ENCODE assay signal across 9 cellular contexts in the genomic region with DNA sequence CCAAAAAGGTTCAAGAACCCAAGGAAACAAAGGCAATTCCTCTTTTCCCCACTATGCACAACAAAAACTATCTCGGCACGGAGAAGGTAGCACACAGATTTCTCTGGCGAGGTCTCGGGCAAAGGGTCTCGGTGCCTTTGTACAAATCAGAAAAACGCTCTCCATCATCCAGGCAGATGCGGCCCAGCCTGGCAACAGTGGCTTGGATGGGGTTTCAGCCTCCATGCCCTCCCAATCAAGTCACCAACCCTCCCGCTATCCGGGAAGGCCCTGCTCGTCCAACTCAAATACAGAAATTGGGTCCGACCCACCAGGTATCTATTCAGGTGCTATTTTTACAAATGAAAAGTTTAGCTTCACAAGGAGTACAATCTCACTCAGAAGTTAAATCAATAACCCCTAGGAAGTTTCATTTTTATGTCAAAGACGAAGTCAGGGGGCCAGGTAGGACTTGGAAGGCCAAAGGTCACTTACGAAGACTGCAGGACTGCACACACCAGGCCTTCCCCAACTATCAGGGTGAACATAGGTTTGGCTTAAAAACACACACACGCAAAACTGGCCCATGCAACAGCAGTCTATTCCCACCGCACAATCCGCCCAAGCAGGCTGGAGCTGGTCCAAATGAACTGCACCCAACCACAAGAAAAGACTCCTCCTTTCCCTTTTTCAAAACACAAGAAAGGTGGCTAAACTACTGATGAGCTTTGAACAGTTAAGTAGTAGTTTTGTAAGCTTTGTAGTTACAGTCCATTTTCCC. TPM values are rescaled to one million over a fixed set of nuclear protein-coding genes. Genes with fewer than 3 reads are reported as not detected.
DNase-seq lines count a peak whose midpoint lies in the region; ATAC-seq, FAIRE-seq and TF ChIP-seq lines count a peak whose summit lies in the region.
"Had no signal": no experiment of that assay in that cellular context is flagged by ENCODE, and none has a peak within 500 bp of the region (broad histone marks: within the 10 kb centered on the region; RNA-seq: fewer than 3 reads in every experiment).

No MANE protein-coding gene starts in this region.

- H3K23ac ChIP-seq in H1 (ENCODE audit: insufficient read length) = no peak overlapping the region

- no peak overlapping the region for H2BK120ac ChIP-seq in H1 (replicated peaks; ENCODE audit: low read depth, low read length)

- H3K27ac Mint-ChIP-seq in neural crest cell (ENCODE audit: unreplicated experiment) = peak overlapping the region; percentile 38
- H3K27ac Mint-ChIP-seq: activated naive CD4-positive, alpha-beta T cell treated with anti-CD3 and anti-CD28 coated beads, Interleukin-2, amount 50 U/mL, for 24 hours had no signal

- H2AK5ac ChIP-seq in H1 (ENCODE audit: low read depth, low read length) = peak overlapping the region; percentile 78; the same call in 1 of the 2 replicates

- ATAC-seq in GM19351 (IDR thresholded peaks at IDR 0.05; ENCODE audit: unreplicated experiment) = no peak

- H3K27me3 ChIP-seq in H1 (replicated peaks in 1 of 4; ENCODE audit: control insufficient read depth in 3 of 4, extremely low read depth in 1 of 4, insufficient read depth in 3 of 4, low read length in 3 of 4) = no peaks in the 10 kb centered on the region

- H4K8ac ChIP-seq in H1 (ENCODE audit: extremely low read depth, insufficient read depth, low read length) = no peak overlapping the region

- peaks cover 33% of the 10 kb centered on the region for H3K4me1 Mint-ChIP-seq in neural crest cell

- H3K27ac ChIP-seq in H1 (ENCODE audit: low read depth, low read length) = no peak overlapping the region

- no peaks in the 10 kb centered on the region for H3K9me3 ChIP-seq in H1 (ENCODE audit: insufficient read depth in 2 of 2, low read depth in 1 of 2, low read length in 1 of 2)

- H3K9me3 Mint-ChIP-seq in neural crest cell = no peaks in the 10 kb centered on the region
- H3K9me3 Mint-ChIP-seq: activated naive CD4-positive, alpha-beta T cell treated with anti-CD3 and anti-CD28 coated beads, Interleukin-2, amount 50 U/mL, for 24 hours had no signal

- no peak overlapping the region for H4K5ac ChIP-seq in H1 (ENCODE audit: insufficient read length, low read depth, low read length)

- no peak overlapping the region for H3K4me3 Mint-ChIP-seq in neural crest cell

- no peak overlapping the region for H2BK15ac ChIP-seq in H1 (ENCODE audit: low read length)

- no peaks in the 10 kb centered on the region; a peak in 1 of 8 replicates for H3K36me3 ChIP-seq in H1 (ENCODE audit: control insufficient read depth in 2 of 4, insufficient read depth in 4 of 4, low read length in 3 of 4)

- H2BK5ac ChIP-seq in H1 (ENCODE audit: low read depth, low read length) = peak overlapping the region; percentile 64

- no peak overlapping the region for H2BK12ac ChIP-seq in H1 (ENCODE audit: low read depth, low read length)

- peaks cover 17% of the 10 kb centered on the region for H3K79me1 ChIP-seq in H1 (ENCODE audit: low read depth, low read length)

- H3K36me3 Mint-ChIP-seq in neural crest cell (ENCODE audit: low read depth) = no peaks in the 10 kb centered on the region

- H3K4me2 ChIP-seq in H1 (ENCODE audit: insufficient read depth in 1 of 2, low read depth in 2 of 2, low read length in 2 of 2) = 0 out of 4 replicates have a peak overlapping the region, but pooled peaks of 1 of the 2 experiments have one; percentile 23

- POLR2A ChIA-PET in H1 (lab: Charles Lee; ENCODE audit: partially characterized antibody) = interaction anchor here (0.7 to 1.4 kb wide), 2 partner anchors 23 to 204 kb away, joined by 3 read pairs; no protein-coding TSS in a partner anchor

- TF ChIP-seq RAD21 in H1 (IDR thresholded peaks at IDR 0.05 in 1 of 2, conservative IDR thresholded peaks at IDR 0.05 in 1 of 2; ENCODE audit: low read depth in 2 of 2, low read length in 2 of 2) = no peak

- H2AFZ ChIP-seq in H1 (ENCODE audit: low read length) = no peak overlapping the region

- H3K56ac ChIP-seq in H1 (replicated peaks; ENCODE audit: insufficient read length, low read depth, low read length) = no peak overlapping the region

- H3K27me3 Mint-ChIP-seq in neural crest cell (ENCODE audit: low read depth) = no peaks in the 10 kb centered on the region
- H3K27me3 Mint-ChIP-seq: activated naive CD4-positive, alpha-beta T cell treated with anti-CD3 and anti-CD28 coated beads, Interleukin-2, amount 50 U/mL, for 24 hours had no signal

- H4K91ac ChIP-seq in H1 (replicated peaks; ENCODE audit: insufficient read length, low read length) = no peak overlapping the region

- peaks cover 0 to 17% of the 10 kb centered on the region in 2 experiments for H4K20me1 ChIP-seq in H1 (replicated peaks in 1 of 2; ENCODE audit: control insufficient read depth in 1 of 2, insufficient read depth in 2 of 2, low read length in 2 of 2)

- FAIRE-seq in H1 (lab: Jason Lieb, UNC) = no peak

- peaks cover 15 to 100% of the 10 kb centered on the region in 2 experiments for H3K79me2 ChIP-seq in H1 (ENCODE audit: control insufficient read depth in 1 of 2, insufficient read depth in 2 of 2, low read length in 2 of 2)

- no peak overlapping the region for H3K9ac ChIP-seq in H1 (replicated peaks in 1 of 4; ENCODE audit: extremely low read depth in 1 of 4, low read depth in 3 of 4, low read length in 3 of 4)

- no peak for TF ChIP-seq EP300 in H1 (IDR thresholded peaks at IDR 0.05; ENCODE audit: borderline replicate concordance in 1 of 2, low read depth in 2 of 2, low read length in 2 of 2)

- CTCF ChIA-PET in H1 (lab: Charles Lee; ENCODE audit: partially characterized antibody) = interaction anchor here (0.6 to 2.8 kb wide), 4 partner anchors 12 to 63 kb away, joined by 3 to 9 read pairs (median 3); no protein-coding TSS in a partner anchor

- no peak overlapping the region for H3K4ac ChIP-seq in H1 (replicated peaks; ENCODE audit: insufficient read length, low read depth, low read length)

- no peak overlapping the region for H3K4me3 ChIP-seq in AG10803 (ENCODE audit: low read length)
- no peak overlapping the region for H3K4me3 ChIP-seq in H1 (ENCODE audit: extremely low read depth in 1 of 4, insufficient read depth in 2 of 4, low read depth in 3 of 4, low read length in 4 of 4)

- DNase-seq in AG10803 (ENCODE audit: low read depth) = peak; percentile 60
- peak; percentile 68 for DNase-seq in M059J (ENCODE audit: low read depth)
- no peak for DNase-seq in H1 (ENCODE audit: low read depth in 1 of 2, low spot score in 2 of 2)
- DNase-seq in neural crest cell (ENCODE audit: low read depth, low spot score) = no peak
- no peak for DNase-seq in mucosa of gallbladder (ENCODE audit: low spot score)
- DNase-seq in cerebellum (ENCODE audit: low spot score) = no peak
- DNase-seq in HuH-7 (ENCODE audit: low spot score) = no peak

- H3K18ac ChIP-seq in H1 (ENCODE audit: extremely low read depth, low read length) = 0 out of 2 replicates have a peak overlapping the region, but pooled peaks have one; percentile 24

- TF ChIP-seq POLR2A in H1 (IDR thresholded peaks at IDR 0.05; ENCODE audit: control extremely low read depth in 1 of 2, low read depth in 2 of 2, low read length in 2 of 2) = no peak

- H2BK20ac ChIP-seq in H1 (ENCODE audit: low read length) = no peak overlapping the region

- H3K14ac ChIP-seq in H1 (ENCODE audit: insufficient read length) = no peak overlapping the region

- H3K4me1 ChIP-seq in H1 (replicated peaks in 1 of 4; ENCODE audit: control insufficient read depth in 3 of 4, insufficient read depth in 4 of 4, low read length in 3 of 4) = peaks cover 10 to 26% (median 19%) of the 10 kb centered on the region in 4 experiments

- no peak for TF ChIP-seq CTCF in AG10803 (conservative IDR thresholded peaks at IDR 0.05; ENCODE audit: low read length)
- TF ChIP-seq CTCF in H1 (IDR thresholded peaks at IDR 0.05; ENCODE audit: control extremely low read depth in 1 of 3, insufficient read depth in 1 of 3, low read depth in 1 of 3, low read length in 3 of 3) = no peak
- no peak for TF ChIP-seq CTCF in neural crest cell (conservative IDR thresholded peaks at IDR 0.05)

- WGBS in H1 (ENCODE audit: extremely low coverage in 1 of 2, insufficient coverage in 1 of 2, insufficient read length in 1 of 2, insufficient replicate concordance in 2 of 2, low coverage in 1 of 2, low lambda C conversion rate in 2 of 2, missing lambda C conversion rate in 1 of 2), 2 experiments = 88% methylated on average over 16 of the region's 16 CpGs; no CpG with 5 or more reads in 1 of the 2 experiments

- H3K23me2 ChIP-seq in H1 (ENCODE audit: low read depth, low read length) = no peaks in the 10 kb centered on the region; the same call in 1 of the 2 replicates

TF ChIP-seq in H1, 55 proteins besides CTCF, POLR2A, EP300 and RAD21 (continues in another document):
- TF ChIP-seq RNF2 (IDR thresholded peaks at IDR 0.05; ENCODE audit: borderline replicate concordance, low read depth, low read length, missing control alignments, poor library complexity, severe bottlenecking) (no peak), BCL11A (IDR thresholded peaks at IDR 0.05; ENCODE audit: low read depth in 2 of 2, low read length in 2 of 2) (no peak), SP1 (IDR thresholded peaks at IDR 0.05; ENCODE audit: low read depth, low read length) (no peak), RBBP5 (IDR thresholded peaks at IDR 0.05; ENCODE audit: borderline replicate concordance, low read depth, low read length) (no peak), ASH2L (IDR thresholded peaks at IDR 0.05; ENCODE audit: low read length) (no peak), PHF8 (conservative IDR thresholded peaks at IDR 0.05; ENCODE audit: low read depth, low read length) (no peak), BACH1 (IDR thresholded peaks at IDR 0.05; ENCODE audit: low read length) (no peak), NRF1 (IDR thresholded peaks at IDR 0.05; ENCODE audit: low read depth, low read length) (no peak), POU5F1 (IDR thresholded peaks at IDR 0.05; ENCODE audit: low read depth, low read length) (no peak), TAF1 (IDR thresholded peaks at IDR 0.05; ENCODE audit: low read depth, low read length) (no peak)

RNA-seq across cellular contexts. Expression of a gene that starts 43.0 kb away (rescaled TPM):
- 12.5 and 25.7 TPM in 2 replicates for total RNA-seq in M059J (2014; rRNA removed; shearing (Covaris generic))
- 95.6 and 96.5 TPM in 2 replicates for total RNA-seq in H1 (2021; fragmentation: NEBNext Ultra II Directional; extraction: Animal tissue kit (Norgen Biotek cat#: 25700))
- polyA plus RNA-seq in H1 (2011; rRNA removed) = 109 and 121 TPM in 2 replicates
- polyA plus RNA-seq in H1 (2011; cell fraction: cytosol; rRNA removed) = 92.3 TPM
- polyA plus RNA-seq in H1 (2011; cell fraction: nucleus; rRNA removed) = 152 TPM
- polyA plus RNA-seq in H1 (2012, experiment 1 of 2) = 61.6 to 94.7 TPM (median 83.3 TPM) in 4 replicates
- polyA plus RNA-seq in H1 (2012, experiment 2 of 2) = 78.3 TPM
- 62.9 TPM for polyA plus RNA-seq in H1 (2013, experiment 1 of 2)
- polyA plus RNA-seq in H1 (2013, experiment 2 of 2) = 65.3 TPM
- 176 and 215 TPM in 2 replicates for polyA minus RNA-seq in H1 (2011; rRNA and poly(A)+ RNA removed)
- 71.7 TPM for polyA minus RNA-seq in H1 (2011; cell fraction: cytosol; rRNA and poly(A)+ RNA removed)
- polyA minus RNA-seq in H1 (2011; cell fraction: nucleus; rRNA and poly(A)+ RNA removed) = 67.7 TPM
- total RNA-seq in neural crest cell (62.5 and 63.5 TPM in 2 replicates), mucosa of gallbladder (48.5 TPM), cerebellum (24.1 TPM)

Comparison
In these comparisons a context has a peak if more than half of its experiments do, and no peak if none do; other contexts are left out.
1. DNase-seq: peak in AG10803 (single experiment) and M059J (single experiment); none in H1 (0 of 2), neural crest cell (single experiment), mucosa of gallbladder (single experiment), cerebellum (single experiment) and HuH-7 (single experiment).